ENCODE assay signal across 17 cellular contexts in genomic region chr3:130260821-130261402, GRCh38.
"Had no signal": no experiment of that assay in that cellular context is flagged by ENCODE, and none has a peak within 500 bp of the region (broad histone marks: within the 10 kb centered on the region; RNA-seq: fewer than 3 reads in every experiment).

No MANE protein-coding gene starts in this region.

- H3K36me3 ChIP-seq: brain microvascular endothelial cell, colonic mucosa, gastroesophageal sphincter, ovary, thoracic aorta, WERI-Rb-1 had no signal

- H3K27me3 ChIP-seq: brain microvascular endothelial cell, colonic mucosa, gastroesophageal sphincter, ovary had no signal

- H3K9me3 ChIP-seq: colonic mucosa, gastroesophageal sphincter, ovary, thoracic aorta had no signal

- H3K27ac ChIP-seq: brain microvascular endothelial cell, colonic mucosa, gastroesophageal sphincter, ovary, thoracic aorta, WERI-Rb-1 had no signal

- DNase-seq: activated CD4-positive, alpha-beta T cell treated with anti-CD3 and anti-CD28 coated beads for 1 hour; activated CD8-positive, alpha-beta memory T cell treated with anti-CD3 and anti-CD28 coated beads for 24 hours; activated CD8-positive, alpha-beta memory T cell treated with anti-CD3 and anti-CD28 coated beads, Interleukin-2, amount 50 U/mL, for 48 hours; activated effector memory CD4-positive, alpha-beta T cell treated with Interleukin-2 at 50 U/mL for 16 hours; activated naive CD4-positive, alpha-beta T cell treated with anti-CD3 and anti-CD28 coated beads, Interleukin-2, amount 10 ng/mL, durations not matched to agents 7 days and 5 days; activated naive CD8-positive, alpha-beta T cell treated with anti-CD3 and anti-CD28 coated beads, Interleukin-2, amount 50 U/mL, for 24 hours; activated T-cell treated with anti-CD3 and anti-CD28 coated beads, Interleukin-2, amount 50 U/mL, for 48 hours; aorta; brain microvascular endothelial cell; colonic mucosa; endodermal cell; naive thymus-derived CD8-positive, alpha-beta T cell; ovary; stimulated activated naive B cell treated with anti-CD40 and anti-IgM and Interleukin-4, amounts not matched to agents 10 μg/mL and 1 μg/mL and 100 μg/mL, for 72 hours; WERI-Rb-1 had no signal

- H3K4me1 ChIP-seq: colonic mucosa had no signal

- ATAC-seq: activated naive CD8-positive, alpha-beta T cell treated with anti-CD3 and anti-CD28 coated beads, Interleukin-2, amount 50 U/mL, for 24 hours; gastroesophageal sphincter; naive thymus-derived CD8-positive, alpha-beta T cell; stimulated activated naive B cell treated with anti-CD40 and anti-IgM and Interleukin-4, amounts not matched to agents 10 μg/mL and 1 μg/mL and 100 μg/mL, for 72 hours had no signal

- H3K4me3 ChIP-seq: colonic mucosa, gastroesophageal sphincter, ovary, thoracic aorta had no signal
